1 cellular context compared by ENCODE assay signal in the genomic region with DNA sequence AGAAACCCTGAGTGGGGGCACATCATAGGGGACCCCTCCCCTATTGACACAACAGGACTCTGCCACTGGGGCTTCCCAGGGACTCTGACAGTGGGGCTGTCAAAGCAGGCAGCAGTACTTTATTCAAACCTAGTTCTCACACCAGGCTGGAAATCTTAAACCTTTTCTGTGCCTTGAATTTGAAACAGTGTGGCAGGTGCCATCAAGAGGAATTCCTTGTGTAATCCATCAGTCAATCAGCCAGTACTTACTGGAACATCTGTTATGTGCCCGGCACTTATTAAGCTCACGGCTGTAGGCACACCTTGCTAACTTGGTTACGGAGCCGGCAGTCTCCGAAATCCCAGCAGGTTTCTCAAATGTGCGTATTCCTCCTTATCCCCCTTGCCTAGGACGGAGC.
TF ChIP-seq lines count a peak whose summit lies in the region.

No MANE protein-coding gene starts in this region.

TF ChIP-seq in IMR-90, 13 proteins besides CTCF, POLR2A, EP300 and RAD21:
- no peak for TF ChIP-seq FOS (IDR thresholded peaks at IDR 0.05; ENCODE audit: low read depth, low read length)
- TF ChIP-seq, protein P1, sequence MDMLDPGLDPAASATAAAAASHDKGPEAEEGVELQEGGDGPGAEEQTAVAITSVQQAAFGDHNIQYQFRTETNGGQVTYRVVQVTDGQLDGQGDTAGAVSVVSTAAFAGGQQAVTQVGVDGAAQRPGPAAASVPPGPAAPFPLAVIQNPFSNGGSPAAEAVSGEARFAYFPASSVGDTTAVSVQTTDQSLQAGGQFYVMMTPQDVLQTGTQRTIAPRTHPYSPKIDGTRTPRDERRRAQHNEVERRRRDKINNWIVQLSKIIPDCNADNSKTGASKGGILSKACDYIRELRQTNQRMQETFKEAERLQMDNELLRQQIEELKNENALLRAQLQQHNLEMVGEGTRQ (IDR thresholded peaks at IDR 0.05; ENCODE audit: low read depth, low read length), result no peak
- no peak for TF ChIP-seq BHLHE40 (IDR thresholded peaks at IDR 0.05; ENCODE audit: low read depth, low read length)
- no peak for TF ChIP-seq CEBPB (IDR thresholded peaks at IDR 0.05; ENCODE audit: low read depth, low read length)
- no peak for TF ChIP-seq CHD1 (IDR thresholded peaks at IDR 0.05; ENCODE audit: low read depth, low read length)
- no peak for TF ChIP-seq MXI1 (IDR thresholded peaks at IDR 0.05; ENCODE audit: borderline replicate concordance, low read depth, low read length)
- TF ChIP-seq MAFK (IDR thresholded peaks at IDR 0.05; ENCODE audit: low read depth, low read length), result no peak
- no peak for TF ChIP-seq MAZ (IDR thresholded peaks at IDR 0.05; ENCODE audit: borderline replicate concordance, low read depth, low read length)
- TF ChIP-seq RCOR1 (IDR thresholded peaks at IDR 0.05; ENCODE audit: insufficient replicate concordance, low read length), result no peak
- no peak for TF ChIP-seq RFX5 (IDR thresholded peaks at IDR 0.05; ENCODE audit: low read depth, low read length)
- TF ChIP-seq SMC3 (IDR thresholded peaks at IDR 0.05; ENCODE audit: low read depth, low read length), result no peak
